1 cellular context compared by ENCODE assay signal in genomic region chr22:50102946-50103345, GRCh38.
TF ChIP-seq lines count a peak whose summit lies in the region.

No MANE protein-coding gene starts in this region.

TF ChIP-seq in HepG2, 621 proteins besides CTCF, POLR2A, EP300 and RAD21 (continued from another document and continues in another):
- TF ChIP-seq ZNF619 (CRISPR knock-in tag; IDR thresholded peaks at IDR 0.05) (no peak), BATF2 (CRISPR knock-in tag; IDR thresholded peaks at IDR 0.05) (peak; percentile 74), ZNF274 (CRISPR knock-in tag; IDR thresholded peaks at IDR 0.05) (peak; percentile 40; the same call in 1 of the 2 replicates), RBM22 (optimal IDR thresholded peaks at IDR 0.05; ENCODE audit: low read length) (no peak), ZKSCAN8 (CRISPR knock-in tag; IDR thresholded peaks at IDR 0.05; ENCODE audit: borderline replicate concordance) (no peak), E2F2 (CRISPR knock-in tag; IDR thresholded peaks at IDR 0.05; ENCODE audit: borderline replicate concordance) (no peak), ZNF891 (CRISPR knock-in tag; IDR thresholded peaks at IDR 0.05) (no peak; the same call in none of the 2 replicates), PAXIP1 (CRISPR knock-in tag; conservative IDR thresholded peaks at IDR 0.05) (no peak), FOSL2 (CRISPR knock-in tag; IDR thresholded peaks at IDR 0.05) (peak; percentile 49), BRF2 (CRISPR knock-in tag; IDR thresholded peaks at IDR 0.05) (0 out of 2 replicates have a peak, but pooled peaks have one; percentile 39), ATF7-NPFF (CRISPR knock-in tag; IDR thresholded peaks at IDR 0.05; ENCODE audit: low read depth) (peak; percentile 70), HOXA3 (CRISPR knock-in tag; IDR thresholded peaks at IDR 0.05) (peak; percentile 70), JDP2 (CRISPR knock-in tag; IDR thresholded peaks at IDR 0.05; ENCODE audit: borderline replicate concordance) (no peak; the same call in 1 of the 2 replicates), HNRNPH1 (optimal IDR thresholded peaks at IDR 0.05; ENCODE audit: low read depth, low read length) (no peak), ZNF720 (CRISPR knock-in tag; IDR thresholded peaks at IDR 0.05) (no peak), CENPBD1 (CRISPR knock-in tag; IDR thresholded peaks at IDR 0.05; ENCODE audit: borderline replicate concordance, low read depth) (0 out of 2 replicates have a peak, but pooled peaks have one; percentile 69), KAT8 (CRISPR knock-in tag; IDR thresholded peaks at IDR 0.05) (peak; percentile 68), ZNF264 (CRISPR knock-in tag; IDR thresholded peaks at IDR 0.05) (0 out of 2 replicates have a peak, but pooled peaks have one; percentile 35), ZNF234 (CRISPR knock-in tag; conservative IDR thresholded peaks at IDR 0.05) (no peak), SAP130 (CRISPR knock-in tag; IDR thresholded peaks at IDR 0.05; ENCODE audit: low read depth) (peak; percentile 70), HES4 (CRISPR knock-in tag; IDR thresholded peaks at IDR 0.05; ENCODE audit: borderline replicate concordance) (peak; percentile 92), ZBTB43 (CRISPR knock-in tag; conservative IDR thresholded peaks at IDR 0.05) (0 out of 2 replicates have a peak, but pooled peaks have one; percentile 41), HMG20A (CRISPR knock-in tag; IDR thresholded peaks at IDR 0.05; ENCODE audit: borderline replicate concordance) (no peak), ZNF275 (CRISPR knock-in tag; IDR thresholded peaks at IDR 0.05; ENCODE audit: borderline replicate concordance) (no peak), ZNF414 (CRISPR knock-in tag; IDR thresholded peaks at IDR 0.05) (no peak), ZNF124 (CRISPR knock-in tag; IDR thresholded peaks at IDR 0.05) (no peak), ZBTB33 (CRISPR knock-in tag; IDR thresholded peaks at IDR 0.05) (peak; percentile 73), ZNF746 (CRISPR knock-in tag; IDR thresholded peaks at IDR 0.05) (peak; percentile 83; the same call in 1 of the 2 replicates), KDM2A (CRISPR knock-in tag; IDR thresholded peaks at IDR 0.05; ENCODE audit: borderline replicate concordance, low read depth) (peak; percentile 53), ZMAT3 (CRISPR knock-in tag; conservative IDR thresholded peaks at IDR 0.05) (peak; percentile 77; the same call in 1 of the 2 replicates), KIAA2018 (CRISPR knock-in tag; IDR thresholded peaks at IDR 0.05; ENCODE audit: borderline replicate concordance) (no peak), NCOA2 (CRISPR knock-in tag; IDR thresholded peaks at IDR 0.05) (0 out of 2 replicates have a peak, but pooled peaks have one; percentile 47), POGK (CRISPR knock-in tag; conservative IDR thresholded peaks at IDR 0.05) (peak; percentile 48; the same call in 1 of the 2 replicates), TMF1 (CRISPR knock-in tag; IDR thresholded peaks at IDR 0.05; ENCODE audit: low read depth) (peak; percentile 53; the same call in 1 of the 2 replicates)
